ENCODE assay signal across 25 cellular contexts in genomic region chr10:25506821-25507335, GRCh38.
"Had no signal": no experiment of that assay in that cellular context is flagged by ENCODE, and none has a peak within 500 bp of the region (broad histone marks: within the 10 kb centered on the region; RNA-seq: fewer than 3 reads in every experiment).

No MANE protein-coding gene starts in this region.

- H3K4me3 ChIP-seq: colonic mucosa, esophagus squamous epithelium, gastroesophageal sphincter had no signal

- H3K9me3 ChIP-seq: colonic mucosa, esophagus squamous epithelium, gastroesophageal sphincter had no signal

- H3K36me3 ChIP-seq: brain microvascular endothelial cell, colonic mucosa, esophagus squamous epithelium, gastroesophageal sphincter had no signal

- DNase-seq: activated CD4-positive, alpha-beta memory T cell treated with anti-CD3 and anti-CD28 coated beads, Interleukin-2, amount 10 ng/mL, durations not matched to agents 7 days and 5 days; activated CD4-positive, alpha-beta T cell treated with anti-CD3 and anti-CD28 coated beads for 36 hours; activated CD4-positive, alpha-beta T cell treated with anti-CD3 and anti-CD28 coated beads, Interleukin-2, amount 10 ng/mL, durations not matched to agents 7 days and 5 days; activated CD4-positive, alpha-beta T cell treated with anti-CD3 and anti-CD28 coated beads, Interleukin-2, amount 50 U/mL, for 4 hours; activated CD4-positive, CD25-positive, alpha-beta regulatory T cell; activated CD4-positive, CD25-positive, alpha-beta regulatory T cell treated with anti-CD3 and anti-CD28 coated beads, Interleukin-2, amount 50 U/mL, for 72 hours; activated CD8-positive, alpha-beta memory T cell treated with anti-CD3 and anti-CD28 coated beads, Interleukin-2, amount 50 U/mL, for 48 hours; activated gamma-delta T cell; activated naive CD4-positive, alpha-beta T cell; activated naive CD4-positive, alpha-beta T cell treated with anti-CD3 and anti-CD28 coated beads, Interleukin-2, amount 10 ng/mL, durations not matched to agents 7 days and 5 days; activated naive CD8-positive, alpha-beta T cell treated with anti-CD3 and anti-CD28 coated beads, Interleukin-2, amount 10 ng/mL, durations not matched to agents 7 days and 5 days; activated T-cell treated with anti-CD3 and anti-CD28 coated beads for 4 hours; activated T-cell treated with anti-CD3 and anti-CD28 coated beads, Interleukin-2, amount 50 U/mL, for 24 hours; activated T-cell treated with anti-CD3 and anti-CD28 coated beads, Interleukin-2, amount 50 U/mL, for 72 hours; amniotic stem cell; anterior cingulate cortex; brain microvascular endothelial cell; colonic mucosa; effector CD8-positive, alpha-beta T cell; esophagus squamous epithelium; foreskin melanocyte; T-helper 2 cell had no signal

- ATAC-seq: activated CD4-positive, alpha-beta T cell treated with anti-CD3 and anti-CD28 coated beads for 36 hours; activated naive CD4-positive, alpha-beta T cell treated with anti-CD3 and anti-CD28 coated beads, Interleukin-2, amount 50 U/mL, for 72 hours; activated T-cell treated with anti-CD3 and anti-CD28 coated beads, Interleukin-2, amount 50 U/mL, for 72 hours; gastroesophageal sphincter had no signal

- H3K4me1 ChIP-seq: colonic mucosa, esophagus squamous epithelium, gastroesophageal sphincter had no signal

- H3K27ac ChIP-seq: brain microvascular endothelial cell, colonic mucosa, epithelial cell of prostate, esophagus squamous epithelium, gastroesophageal sphincter had no signal

- H3K27me3 ChIP-seq: brain microvascular endothelial cell, colonic mucosa, esophagus squamous epithelium, gastroesophageal sphincter had no signal
